1 cellular context compared by ENCODE assay signal in genomic region chr9:137618105-137619067, GRCh38.
TF ChIP-seq lines count a peak whose summit lies in the region.

Gene EHMT1 (plus strand): TSS chr9:137619005. CDS start chr9:137619029, 24 bp downstream.

TF ChIP-seq in HepG2, 621 proteins besides CTCF, POLR2A, EP300 and RAD21 (continued from another document and continues in another):
- no peak for TF ChIP-seq ZNF646 (CRISPR knock-in tag; IDR thresholded peaks at IDR 0.05)
- no peak for TF ChIP-seq ZNF3 (CRISPR knock-in tag; IDR thresholded peaks at IDR 0.05)
- 0 out of 2 replicates have a peak, but pooled peaks have one; percentile 42 for TF ChIP-seq HNRNPL (IDR thresholded peaks at IDR 0.05; ENCODE audit: low read depth, low read length)
- TF ChIP-seq ZNF619 (CRISPR knock-in tag; IDR thresholded peaks at IDR 0.05): no peak
- no peak for TF ChIP-seq ZNF101 (CRISPR knock-in tag; IDR thresholded peaks at IDR 0.05; ENCODE audit: borderline replicate concordance, low read depth)
- no peak for TF ChIP-seq NFYC (CRISPR knock-in tag; IDR thresholded peaks at IDR 0.05)
- no peak for TF ChIP-seq ZNF276 (CRISPR knock-in tag; IDR thresholded peaks at IDR 0.05; ENCODE audit: low read depth)
- no peak for TF ChIP-seq NFE2L2 (IDR thresholded peaks at IDR 0.05; ENCODE audit: low read length)
- TF ChIP-seq SP2 (CRISPR knock-in tag; IDR thresholded peaks at IDR 0.05): peak; percentile 51; the same call in 1 of the 2 replicates
- TF ChIP-seq ZNF33B (CRISPR knock-in tag; IDR thresholded peaks at IDR 0.05): no peak; the same call in 1 of the 2 replicates
- TF ChIP-seq ELF1 (CRISPR knock-in tag; IDR thresholded peaks at IDR 0.05): peak; percentile 61
- peak; percentile 45; the same call in 1 of the 2 replicates for TF ChIP-seq HCFC1 (IDR thresholded peaks at IDR 0.05; ENCODE audit: low read depth, low read length)
- TF ChIP-seq SNAI1 (CRISPR knock-in tag; IDR thresholded peaks at IDR 0.05; ENCODE audit: borderline replicate concordance): no peak; the same call in 1 of the 2 replicates
- 0 out of 2 replicates have a peak, but pooled peaks have one; percentile 22 for TF ChIP-seq ZNF792 (CRISPR knock-in tag; IDR thresholded peaks at IDR 0.05)
- TF ChIP-seq ATF1 (CRISPR knock-in tag; IDR thresholded peaks at IDR 0.05): no peak
- TF ChIP-seq LRRFIP1 (CRISPR knock-in tag; conservative IDR thresholded peaks at IDR 0.05): no peak
- TF ChIP-seq CHCHD3 (CRISPR knock-in tag; IDR thresholded peaks at IDR 0.05): no peak
- peak; percentile 81 for TF ChIP-seq ZNF687 (CRISPR knock-in tag; IDR thresholded peaks at IDR 0.05)
- TF ChIP-seq HDAC2 (CRISPR knock-in tag; IDR thresholded peaks at IDR 0.05): no peak; the same call in 1 of the 2 replicates
- no peak for TF ChIP-seq SNAPC4 (CRISPR knock-in tag; IDR thresholded peaks at IDR 0.05)
- no peak for TF ChIP-seq KAT2B (IDR thresholded peaks at IDR 0.05; ENCODE audit: borderline replicate concordance, low read depth, low read length)
- TF ChIP-seq ZNF563 (CRISPR knock-in tag; IDR thresholded peaks at IDR 0.05): peak; percentile 50
- peak; percentile 63; the same call in 1 of the 2 replicates for TF ChIP-seq KAT7 (CRISPR knock-in tag; IDR thresholded peaks at IDR 0.05; ENCODE audit: borderline replicate concordance)
- TF ChIP-seq ZZZ3 (CRISPR knock-in tag; IDR thresholded peaks at IDR 0.05; ENCODE audit: borderline replicate concordance): no peak
- no peak for TF ChIP-seq HNF4A (CRISPR knock-in tag; IDR thresholded peaks at IDR 0.05)
- TF ChIP-seq ESRRA (CRISPR knock-in tag; IDR thresholded peaks at IDR 0.05; ENCODE audit: low read depth): no peak
- no peak for TF ChIP-seq CEBPB (IDR thresholded peaks at IDR 0.05; ENCODE audit: borderline replicate concordance, low read depth, low read length)
- TF ChIP-seq, protein P1, sequence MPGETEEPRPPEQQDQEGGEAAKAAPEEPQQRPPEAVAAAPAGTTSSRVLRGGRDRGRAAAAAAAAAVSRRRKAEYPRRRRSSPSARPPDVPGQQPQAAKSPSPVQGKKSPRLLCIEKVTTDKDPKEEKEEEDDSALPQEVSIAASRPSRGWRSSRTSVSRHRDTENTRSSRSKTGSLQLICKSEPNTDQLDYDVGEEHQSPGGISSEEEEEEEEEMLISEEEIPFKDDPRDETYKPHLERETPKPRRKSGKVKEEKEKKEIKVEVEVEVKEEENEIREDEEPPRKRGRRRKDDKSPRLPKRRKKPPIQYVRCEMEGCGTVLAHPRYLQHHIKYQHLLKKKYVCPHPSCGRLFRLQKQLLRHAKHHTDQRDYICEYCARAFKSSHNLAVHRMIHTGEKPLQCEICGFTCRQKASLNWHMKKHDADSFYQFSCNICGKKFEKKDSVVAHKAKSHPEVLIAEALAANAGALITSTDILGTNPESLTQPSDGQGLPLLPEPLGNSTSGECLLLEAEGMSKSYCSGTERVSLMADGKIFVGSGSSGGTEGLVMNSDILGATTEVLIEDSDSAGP (CRISPR knock-in tag; IDR thresholded peaks at IDR 0.05; ENCODE audit: borderline replicate concordance): peak; percentile 59; the same call in 1 of the 2 replicates
- TF ChIP-seq HOXA3 (CRISPR knock-in tag; IDR thresholded peaks at IDR 0.05): peak; percentile 57; the same call in 1 of the 2 replicates
- TF ChIP-seq ADNP (CRISPR knock-in tag; IDR thresholded peaks at IDR 0.05): no peak
- no peak for TF ChIP-seq ZC3H4 (CRISPR knock-in tag; IDR thresholded peaks at IDR 0.05; ENCODE audit: borderline replicate concordance)
- peak; percentile 68; the same call in 1 of the 2 replicates for TF ChIP-seq KMT2A (CRISPR knock-in tag; IDR thresholded peaks at IDR 0.05)
- no peak for TF ChIP-seq NFE2 (CRISPR knock-in tag; IDR thresholded peaks at IDR 0.05)
- TF ChIP-seq POLR2G (IDR thresholded peaks at IDR 0.05; ENCODE audit: low read depth, low read length): peak; percentile 78
- no peak for TF ChIP-seq ZNF235 (CRISPR knock-in tag; IDR thresholded peaks at IDR 0.05; ENCODE audit: borderline replicate concordance)
